Comparison of ENCODE assay signal across 8 cellular contexts in genomic region chr1:155051342-155051776, GRCh38. TPM values are rescaled to one million over a fixed set of nuclear protein-coding genes. Genes with fewer than 3 reads are reported as not detected.
DNase-seq lines count a peak whose midpoint lies in the region; ATAC-seq and TF ChIP-seq lines count a peak whose summit lies in the region.

No MANE protein-coding gene starts in this region.

- peak overlapping the region; percentile 98 for H3K27ac ChIP-seq in RWPE1
- H3K27ac ChIP-seq in esophagus squamous epithelium = peak overlapping the region; percentile 94 to 98 (median 98)
- peak overlapping the region in 1 of 2 donors; percentile 81 for H3K27ac ChIP-seq in ovary

- ATAC-seq in GM18861 (IDR thresholded peaks at IDR 0.05; ENCODE audit: unreplicated experiment) = no peak

- peak in 2 of 4 donors; percentile 44 to 72 for TF ChIP-seq POLR2A in esophagus squamous epithelium (IDR thresholded peaks at IDR 0.05)
- peak; percentile 47 for TF ChIP-seq POLR2A in ovary (IDR thresholded peaks at IDR 0.05)

- H3K9me3 ChIP-seq in esophagus squamous epithelium (no peaks in the 10 kb centered on the region), ovary (no peaks in the 10 kb centered on the region)

- peak overlapping the region; percentile 65 to 93 (median 88) for H3K4me3 ChIP-seq in esophagus squamous epithelium
- peak overlapping the region; percentile 82 for H3K4me3 ChIP-seq in ovary

- H3K4me1 ChIP-seq in esophagus squamous epithelium (peaks cover 26 to 64% (median 32%) of the 10 kb centered on the region in 3 donors), ovary (ENCODE audit: insufficient read depth) (peaks cover 6% of the 10 kb centered on the region)

- CTCF ChIA-PET in RWPE1 (lab: Yijun Ruan, JAX) = interaction anchor here (0.6 to 3.0 kb wide), 12 partner anchors 9 to 600 kb away, joined by 3 to 27 read pairs (median 4); partner anchors contain the start of gene ZBTB7B

- no peak for TF ChIP-seq EP300 in ovary (IDR thresholded peaks at IDR 0.05)

- H3K36me3 Mint-ChIP-seq in T-helper 1 cell treated with Interleukin-12 subunit alpha and Interleukin-12 subunit beta and Interleukin-4 antibody, amounts not matched to agents 30 μg/mL and 1 μg/mL, for 36 hours (ENCODE audit: low read depth) = peaks cover 4% of the 10 kb centered on the region

- H3K4me1 Mint-ChIP-seq in T-helper 1 cell treated with Interleukin-12 subunit alpha and Interleukin-12 subunit beta and Interleukin-4 antibody, amounts not matched to agents 30 μg/mL and 1 μg/mL, for 36 hours (ENCODE audit: low read depth) = peaks cover 25% of the 10 kb centered on the region

- POLR2A ChIA-PET in RWPE1 (lab: Yijun Ruan, JAX; ENCODE audit: low non-redundant PET) = interaction anchor here (0.6 to 0.8 kb wide), 3 partner anchors 8 to 32 kb away, joined by 3 to 12 read pairs (median 5); no protein-coding TSS in a partner anchor

- no CpG with 5 or more reads among the region's 31 CpGs for WGBS in esophagus squamous epithelium, 2 donors
- WGBS in ovary, 3 donors = 1% methylated on average over 22 to 31 of the region's 31 CpGs

- H3K36me3 ChIP-seq in esophagus squamous epithelium (peaks cover 10 to 37% (median 23%) of the 10 kb centered on the region in 3 donors), ovary (no peaks in the 10 kb centered on the region)

- H3K27me3 Mint-ChIP-seq in T-helper 1 cell treated with Interleukin-12 subunit alpha and Interleukin-12 subunit beta and Interleukin-4 antibody, amounts not matched to agents 30 μg/mL and 1 μg/mL, for 36 hours (ENCODE audit: low read depth) = no peaks in the 10 kb centered on the region

- H3K27ac Mint-ChIP-seq in T-helper 1 cell treated with Interleukin-12 subunit alpha and Interleukin-12 subunit beta and Interleukin-4 antibody, amounts not matched to agents 30 μg/mL and 1 μg/mL, for 36 hours = no peak overlapping the region

- DNase-seq in T-helper 1 cell (no peak), RWPE1 (ENCODE audit: low spot score) (peak; percentile 17), esophagus squamous epithelium (lab: John Stamatoyannopoulos, UW) (no peak), ovary (peak in 1 of 5 donors; percentile 49), mucosa of gallbladder (ENCODE audit: low spot score) (no peak), 8988T (no peak)

- H3K27me3 ChIP-seq in esophagus squamous epithelium (no peaks in the 10 kb centered on the region), ovary (no peaks in the 10 kb centered on the region)

- TF ChIP-seq CTCF in RWPE1 (conservative IDR thresholded peaks at IDR 0.05; ENCODE audit: low read depth) (no peak), esophagus squamous epithelium (IDR thresholded peaks at IDR 0.05) (no peak), ovary (IDR thresholded peaks at IDR 0.05) (no peak)

- H3K4me3 Mint-ChIP-seq in T-helper 1 cell treated with Interleukin-12 subunit alpha and Interleukin-12 subunit beta and Interleukin-4 antibody, amounts not matched to agents 30 μg/mL and 1 μg/mL, for 36 hours = peak overlapping the region; percentile 85

- intact Hi-C loops in esophagus squamous epithelium (cut with DNase I) = no loop called here
- intact Hi-C loops in ovary (cut with DNase I) = loop anchor here in 3 of 4 donors (5.0 to 10.0 kb wide), 4 partner anchors 34 to 487 kb away; partner anchors contain the start of genes CHRNB2 (in 1 of the 3), CKS1B (in 1 of the 3) and SHC1 (in 1 of the 3)

- H3K9me3 Mint-ChIP-seq in T-helper 1 cell treated with Interleukin-12 subunit alpha and Interleukin-12 subunit beta and Interleukin-4 antibody, amounts not matched to agents 30 μg/mL and 1 μg/mL, for 36 hours = no peaks in the 10 kb centered on the region

RNA-seq across cellular contexts. Expression of gene ADAM15, which starts 0.2 kb away (rescaled TPM):
- total RNA-seq in esophagus squamous epithelium = 100 to 1,000 TPM; 135 to 194 (median 183) TPM
- 100 to 1,000 TPM in 1 of 7 donors, 10 to 100 TPM in 6; 34.8 to 149 (median 67.8) TPM for total RNA-seq in ovary
- polyA plus RNA-seq in ovary = 10 to 100 TPM; 17.0 to 61.7 TPM
- total RNA-seq in mucosa of gallbladder = 146 TPM

RNA-seq across cellular contexts. Expression of gene EFNA4, which starts 12.2 kb away (rescaled TPM):
- total RNA-seq in esophagus squamous epithelium (10 to 100 TPM in 3 of 4 donors, 1 to 10 TPM in 1; 8.1 to 22.9 (median 12.2) TPM), ovary (10 to 100 TPM in 5 of 7 donors, 1 to 10 TPM in 2; 8.6 to 14.1 (median 12.2) TPM), mucosa of gallbladder (12.8 TPM)
- 10 to 100 TPM in 1 of 2 donors, 1 to 10 TPM in 1; 7.3 to 10.6 TPM for polyA plus RNA-seq in ovary

RNA-seq across cellular contexts. Expression of gene DCST1, which starts 17.7 kb away (rescaled TPM):
- total RNA-seq in esophagus squamous epithelium (under 1 TPM in 1 of 4 donors, not detected in 3; 0.19 TPM), ovary (under 1 TPM in 4 of 7 donors, not detected in 3; 0.22 to 0.80 (median 0.51) TPM), mucosa of gallbladder (not detected)
- under 1 TPM in 1 of 2 donors, not detected in 1; 0.06 TPM for polyA plus RNA-seq in ovary

RNA-seq across cellular contexts. Expression of gene DCST2, which starts 17.8 kb away (rescaled TPM):
- total RNA-seq in esophagus squamous epithelium (1 to 10 TPM in 1 of 4 donors, under 1 TPM in 3; 0.11 to 8.2 (median 0.18) TPM), ovary (1 to 10 TPM in 4 of 7 donors, under 1 TPM in 2, not detected in 1; 0.45 to 1.4 (median 1.2) TPM), mucosa of gallbladder (1.0 TPM)
- 1 to 10 TPM in 1 of 2 donors, under 1 TPM in 1; 0.17 to 1.1 TPM for polyA plus RNA-seq in ovary

RNA-seq across cellular contexts. Expression of gene EFNA3, which starts 27.3 kb away (rescaled TPM):
- total RNA-seq in esophagus squamous epithelium (10 to 100 TPM; 20.0 to 25.8 (median 21.1) TPM), ovary (1 to 10 TPM; 1.3 to 3.7 (median 2.4) TPM), mucosa of gallbladder (2.7 TPM)
- 1 to 10 TPM; 1.6 to 2.1 TPM for polyA plus RNA-seq in ovary
